In the genomic region with DNA sequence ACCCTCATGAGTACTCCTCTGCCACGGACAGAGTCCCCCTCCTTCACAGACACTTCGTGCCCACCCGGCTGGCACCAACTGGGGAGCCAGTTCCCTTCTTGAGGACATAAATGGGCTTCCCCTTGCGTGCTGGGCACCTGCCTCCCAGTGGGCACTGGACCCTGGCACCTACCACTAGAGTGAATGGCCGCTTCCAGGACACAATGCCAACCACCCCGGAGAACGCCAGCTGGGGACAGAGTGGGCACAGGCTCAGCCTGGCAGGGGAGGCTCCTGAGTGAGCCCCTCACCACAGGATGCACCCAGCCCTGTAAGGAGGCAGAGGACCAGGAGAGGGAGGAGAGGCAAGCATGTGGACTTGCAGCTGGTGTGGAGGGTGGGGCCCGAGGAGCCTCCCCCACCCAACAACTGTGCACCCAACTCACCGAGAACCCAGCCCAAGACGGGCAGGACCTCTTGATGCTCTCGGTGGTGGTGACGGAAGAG, we compare ENCODE assay signal across 8 cellular contexts. TPM values are rescaled to one million over a fixed set of nuclear protein-coding genes. Genes with fewer than 3 reads are reported as not detected.
A peak's percentile ranks its signal among the peaks of the same experiment; 100 is the strongest.
DNase-seq lines count a peak whose midpoint lies in the region; ATAC-seq and TF ChIP-seq lines count a peak whose summit lies in the region.

No MANE protein-coding gene starts in this region.

- H3K9me3 ChIP-seq in heart left ventricle: no peaks in the 10 kb centered on the region
- no peaks in the 10 kb centered on the region for H3K9me3 ChIP-seq in aorta (ENCODE audit: control insufficient read depth, low read length)

- ATAC-seq in heart left ventricle: peak in 2 of 4 donors; percentile 0
- no peak for ATAC-seq in left cardiac atrium
- ATAC-seq in aorta (ENCODE audit: low FRiP score): no peak

- H2BK5ac ChIP-seq in mesendoderm (ENCODE audit: low read length): no peak overlapping the region

- DNase-seq in heart left ventricle: peak in 1 of 5 donors; percentile 61
- DNase-seq in left cardiac atrium: no peak
- DNase-seq in mesendoderm: no peak
- DNase-seq in aorta: peak in 1 of 2 donors; percentile 77
- DNase-seq in DMS53 treated with DMSO at 0.1 percent for 48 hours (lab: John Stamatoyannopoulos, UW; ENCODE audit: unreplicated experiment): no peak
- DNase-seq in activated effector memory CD4-positive, alpha-beta T cell treated with anti-CD3 and anti-CD28 coated beads, Interleukin-2, amount 50 U/mL, for 16 hours: no peak
- DNase-seq in HPDE6-E6E7 (ENCODE audit: extremely low spot score): no peak

- peak overlapping the region; percentile 88 to 94 (median 92) for H3K4me3 Mint-ChIP-seq in brain

- H3K23ac ChIP-seq in mesendoderm (ENCODE audit: low read length): peak overlapping the region; percentile 85

- H2BK15ac ChIP-seq in mesendoderm (replicated peaks; ENCODE audit: low read depth): no peak overlapping the region

- peaks cover 4% of the 10 kb centered on the region for H3K79me1 ChIP-seq in mesendoderm (ENCODE audit: low read length)

- H3K27ac ChIP-seq in heart left ventricle (peak overlapping the region in 11 of 12 donors; percentile 89 to 99 (median 96)), mesendoderm (ENCODE audit: low read depth, low read length) (no peak overlapping the region), aorta (ENCODE audit: low read depth in 1 of 2, low read length in 2 of 2) (peak overlapping the region in 1 of 2 donors; percentile 72)

- H3K4me2 ChIP-seq in mesendoderm (ENCODE audit: low read length): peak overlapping the region; percentile 74

- H3K4ac ChIP-seq in mesendoderm (ENCODE audit: low read depth, low read length): no peak overlapping the region

- no peak for TF ChIP-seq CTCF in heart left ventricle (IDR thresholded peaks at IDR 0.05)
- TF ChIP-seq CTCF in brain (conservative IDR thresholded peaks at IDR 0.05): no peak

- no peaks in the 10 kb centered on the region for H3K27me3 ChIP-seq in heart left ventricle
- no peaks in the 10 kb centered on the region for H3K27me3 ChIP-seq in mesendoderm (ENCODE audit: insufficient read depth, low read length, poor library complexity)
- no peaks in the 10 kb centered on the region for H3K27me3 ChIP-seq in aorta (ENCODE audit: control insufficient read depth in 1 of 2, insufficient read depth in 2 of 2, low read length in 1 of 2)

- no peak overlapping the region for H4K5ac ChIP-seq in mesendoderm (ENCODE audit: low read length)

- TF ChIP-seq POLR2A in heart left ventricle (IDR thresholded peaks at IDR 0.05): no peak

- H2AK5ac ChIP-seq in mesendoderm (ENCODE audit: low read length): peak overlapping the region; percentile 59

- intact Hi-C loops in heart left ventricle (cut with DNase I) (loop anchor here in 7 of 10 donors (2.0 to 10.0 kb wide), 6 partner anchors 53 to 338 kb away; a partner anchor contains a TSS), left cardiac atrium (cut with DNase I) (loop anchor here (5.0 kb wide), 2 partner anchors 68 to 338 kb away; a partner anchor contains a TSS), aorta (cut with DNase I) (loop anchor here (5.0 to 10.0 kb wide), 3 partner anchors 68 to 391 kb away; a partner anchor contains a TSS)

- peaks cover 0 to 27% (median 21%) of the 10 kb centered on the region in 9 donors for H3K36me3 ChIP-seq in heart left ventricle
- H3K36me3 ChIP-seq in mesendoderm (ENCODE audit: control insufficient read depth, insufficient read depth, low read length): peaks cover 3% of the 10 kb centered on the region
- H3K36me3 ChIP-seq in aorta (ENCODE audit: control insufficient read depth in 1 of 2, insufficient read depth in 2 of 2, low read length in 1 of 2): peaks cover 0 to 2% of the 10 kb centered on the region in 2 donors

- H2BK120ac ChIP-seq in mesendoderm (ENCODE audit: low read depth, low read length): no peak overlapping the region

- WGBS in heart left ventricle, 4 donors: 42 to 49% (median 45%) methylated on average over 10 to 12 of the region's 12 CpGs
- no CpG with 5 or more reads among the region's 12 CpGs for WGBS in mesendoderm (ENCODE audit: extremely low coverage, insufficient coverage, low lambda C conversion rate)
- WGBS in aorta, 2 donors: 3 to 5% methylated on average over 12 of the region's 12 CpGs

- peak overlapping the region; percentile 72 to 98 (median 87) for H3K27ac Mint-ChIP-seq in brain

- H3K4me3 ChIP-seq in heart left ventricle: peak overlapping the region; percentile 67 to 97 (median 87)
- no peak overlapping the region for H3K4me3 ChIP-seq in mesendoderm (ENCODE audit: low read length)
- peak overlapping the region; percentile 57 to 63 for H3K4me3 ChIP-seq in aorta (ENCODE audit: low read length in 2 of 2)

- H3K4me1 Mint-ChIP-seq in brain: peaks cover 51% of the 10 kb centered on the region

- H4K8ac ChIP-seq in mesendoderm (ENCODE audit: low read depth, low read length): no peak overlapping the region

- H3K4me1 ChIP-seq in heart left ventricle (peaks cover 7 to 43% (median 33%) of the 10 kb centered on the region in 12 donors), mesendoderm (ENCODE audit: control insufficient read depth, low read depth, low read length) (peaks cover 8% of the 10 kb centered on the region), aorta (ENCODE audit: control insufficient read depth in 1 of 2, insufficient read depth in 2 of 2, low read length in 2 of 2) (no peaks in the 10 kb centered on the region)

- no peaks in the 10 kb centered on the region for H3K9me3 Mint-ChIP-seq in brain

- H3K79me2 ChIP-seq in mesendoderm (ENCODE audit: control insufficient read depth, insufficient read depth, low read length): no peaks in the 10 kb centered on the region

- peak overlapping the region; percentile 95 for H3K56ac ChIP-seq in mesendoderm (ENCODE audit: low read length)

- peak overlapping the region; percentile 85 for H3K9ac ChIP-seq in mesendoderm (ENCODE audit: low read length)

- peaks cover 24% of the 10 kb centered on the region for H3K36me3 Mint-ChIP-seq in brain

- peaks cover 5% of the 10 kb centered on the region for H3K27me3 Mint-ChIP-seq in brain

- no peak overlapping the region for H3K18ac ChIP-seq in mesendoderm (ENCODE audit: low read length)

RNA-seq across cellular contexts. Expression of a gene that starts 1.0 kb away (rescaled TPM):
- total RNA-seq in heart left ventricle (10 to 100 TPM; 10.5 to 24.4 (median 12.8) TPM), left cardiac atrium (10 to 100 TPM; 16.1 to 18.7 TPM), aorta (10 to 100 TPM; 22.8 to 28.7 TPM)
- polyA plus RNA-seq in heart left ventricle (10 to 100 TPM in 1 of 2 donors, 1 to 10 TPM in 1; 5.1 to 21.6 TPM), brain (ENCODE audit: insufficient read depth, low read depth, low replicate concordance) (40.8 TPM), aorta (10 to 100 TPM in 1 of 2 donors, 1 to 10 TPM in 1; 6.0 to 25.4 TPM)
- 28.0 TPM for polyA plus RNA-seq in mesendoderm (2013, experiment 1 of 2)
- polyA plus RNA-seq in mesendoderm (2013, experiment 2 of 2): 27.0 TPM

RNA-seq across cellular contexts. Expression of a gene that starts 7.9 kb away (rescaled TPM):
- total RNA-seq in heart left ventricle (10 to 100 TPM; 51.2 to 92.8 (median 65.8) TPM), left cardiac atrium (10 to 100 TPM; 53.6 to 66.4 TPM), aorta (10 to 100 TPM; 36.9 to 39.7 TPM)
- polyA plus RNA-seq in heart left ventricle (100 to 1,000 TPM in 1 of 2 donors, 10 to 100 TPM in 1; 53.3 to 123 TPM), brain (ENCODE audit: insufficient read depth, low read depth, low replicate concordance) (118 TPM), aorta (10 to 100 TPM; 11.9 to 46.8 TPM)
- polyA plus RNA-seq in mesendoderm (2013, experiment 1 of 2): 51.3 TPM
- polyA plus RNA-seq in mesendoderm (2013, experiment 2 of 2): 49.6 TPM

RNA-seq across cellular contexts. Expression of a gene that starts 19.0 kb away (rescaled TPM):
- total RNA-seq in heart left ventricle: 10 to 100 TPM in 8 of 9 donors, 1 to 10 TPM in 1; 9.6 to 26.1 (median 17.2) TPM
- 10 to 100 TPM; 15.9 to 22.8 TPM for polyA plus RNA-seq in heart left ventricle
- total RNA-seq in left cardiac atrium: 10 to 100 TPM; 19.7 to 23.8 TPM
- 29.7 TPM for polyA plus RNA-seq in brain (ENCODE audit: insufficient read depth, low read depth, low replicate concordance)
- 51.4 TPM for polyA plus RNA-seq in mesendoderm (2013, experiment 1 of 2)
- polyA plus RNA-seq in mesendoderm (2013, experiment 2 of 2): 48.2 TPM
- total RNA-seq in aorta: 10 to 100 TPM; 39.6 to 63.0 TPM
- polyA plus RNA-seq in aorta: 10 to 100 TPM in 1 of 2 donors, 1 to 10 TPM in 1; 9.3 to 88.6 TPM

RNA-seq across cellular contexts. Expression of a gene that starts 23.0 kb away (rescaled TPM):
- total RNA-seq in heart left ventricle (1 to 10 TPM in 4 of 9 donors, under 1 TPM in 5; 0.49 to 1.7 (median 0.99) TPM), left cardiac atrium (1 to 10 TPM in 1 of 2 donors, under 1 TPM in 1; 0.76 to 1.6 TPM), aorta (1 to 10 TPM; 1.8 to 5.7 TPM)
- polyA plus RNA-seq in heart left ventricle (1 to 10 TPM; 1.2 to 1.4 TPM), brain (ENCODE audit: insufficient read depth, low read depth, low replicate concordance) (22.3 TPM), aorta (1 to 10 TPM in 1 of 2 donors, under 1 TPM in 1; 0.13 to 3.1 TPM)
- polyA plus RNA-seq in mesendoderm (2013, experiment 1 of 2): 1.5 TPM
- polyA plus RNA-seq in mesendoderm (2013, experiment 2 of 2): 1.4 TPM

RNA-seq across cellular contexts. Expression of a gene that starts 45.8 kb away (rescaled TPM):
- 10 to 100 TPM; 14.1 to 32.2 (median 19.3) TPM for total RNA-seq in heart left ventricle
- 10 to 100 TPM; 28.1 to 37.1 TPM for polyA plus RNA-seq in heart left ventricle
- total RNA-seq in left cardiac atrium: 10 to 100 TPM; 19.7 to 25.5 TPM
- 77.4 TPM for polyA plus RNA-seq in brain (ENCODE audit: insufficient read depth, low read depth, low replicate concordance)
- 40.8 TPM for polyA plus RNA-seq in mesendoderm (2013, experiment 1 of 2)
- polyA plus RNA-seq in mesendoderm (2013, experiment 2 of 2): 40.6 TPM
- 10 to 100 TPM; 20.3 to 21.3 TPM for total RNA-seq in aorta
- polyA plus RNA-seq in aorta: 10 to 100 TPM; 26.2 to 52.9 TPM
